In genomic region chr2:62958206-62958605, GRCh38 we compare ENCODE assay signal across 26 cellular contexts.
"Had no signal": no experiment of that assay in that cellular context is flagged by ENCODE, and none has a peak within 500 bp of the region (broad histone marks: within the 10 kb centered on the region; RNA-seq: fewer than 3 reads in every experiment).

No MANE protein-coding gene starts in this region.

- H3K4me1 ChIP-seq: colonic mucosa, esophagus muscularis mucosa, esophagus squamous epithelium, foreskin keratinocyte, gastrocnemius medialis, gastroesophageal sphincter, heart right ventricle had no signal

- H3K9me3 ChIP-seq: colonic mucosa, esophagus muscularis mucosa, esophagus squamous epithelium, gastrocnemius medialis, gastroesophageal sphincter, heart left ventricle, heart right ventricle had no signal

- ATAC-seq: effector memory CD8-positive, alpha-beta T cell; esophagus mucosa; foreskin keratinocyte; gastrocnemius medialis; gastroesophageal sphincter; heart left ventricle; heart right ventricle had no signal

- H3K4me3 ChIP-seq: colonic mucosa, coronary artery, dorsolateral prefrontal cortex, esophagus muscularis mucosa, esophagus squamous epithelium, gastrocnemius medialis, gastroesophageal sphincter, heart left ventricle, heart right ventricle had no signal

- FAIRE-seq: colon, endothelial cell of umbilical vein had no signal

- H3K27ac ChIP-seq: colonic mucosa, coronary artery, dorsolateral prefrontal cortex, epithelial cell of prostate, esophagus muscularis mucosa, esophagus squamous epithelium, foreskin keratinocyte, gastrocnemius medialis, gastroesophageal sphincter, heart left ventricle, heart right ventricle had no signal

- H3K36me3 ChIP-seq: colonic mucosa, gastrocnemius medialis had no signal

- H3K27me3 ChIP-seq: colonic mucosa, dorsolateral prefrontal cortex, esophagus muscularis mucosa, esophagus squamous epithelium, foreskin keratinocyte, gastrocnemius medialis, gastroesophageal sphincter, heart left ventricle, heart right ventricle had no signal

- DNase-seq: colonic mucosa; cortex of kidney; dermis blood vessel endothelial cell; dorsolateral prefrontal cortex; effector CD4-positive, alpha-beta T cell; effector CD8-positive, alpha-beta T cell; effector memory CD4-positive, alpha-beta T cell; effector memory CD8-positive, alpha-beta T cell; endodermal cell; erythroblast; esophagus squamous epithelium; foreskin fibroblast; foreskin keratinocyte; foreskin melanocyte; gastrocnemius medialis; glutamatergic neuron; head of caudate nucleus; heart left ventricle; heart right ventricle had no signal
